In the genomic region with DNA sequence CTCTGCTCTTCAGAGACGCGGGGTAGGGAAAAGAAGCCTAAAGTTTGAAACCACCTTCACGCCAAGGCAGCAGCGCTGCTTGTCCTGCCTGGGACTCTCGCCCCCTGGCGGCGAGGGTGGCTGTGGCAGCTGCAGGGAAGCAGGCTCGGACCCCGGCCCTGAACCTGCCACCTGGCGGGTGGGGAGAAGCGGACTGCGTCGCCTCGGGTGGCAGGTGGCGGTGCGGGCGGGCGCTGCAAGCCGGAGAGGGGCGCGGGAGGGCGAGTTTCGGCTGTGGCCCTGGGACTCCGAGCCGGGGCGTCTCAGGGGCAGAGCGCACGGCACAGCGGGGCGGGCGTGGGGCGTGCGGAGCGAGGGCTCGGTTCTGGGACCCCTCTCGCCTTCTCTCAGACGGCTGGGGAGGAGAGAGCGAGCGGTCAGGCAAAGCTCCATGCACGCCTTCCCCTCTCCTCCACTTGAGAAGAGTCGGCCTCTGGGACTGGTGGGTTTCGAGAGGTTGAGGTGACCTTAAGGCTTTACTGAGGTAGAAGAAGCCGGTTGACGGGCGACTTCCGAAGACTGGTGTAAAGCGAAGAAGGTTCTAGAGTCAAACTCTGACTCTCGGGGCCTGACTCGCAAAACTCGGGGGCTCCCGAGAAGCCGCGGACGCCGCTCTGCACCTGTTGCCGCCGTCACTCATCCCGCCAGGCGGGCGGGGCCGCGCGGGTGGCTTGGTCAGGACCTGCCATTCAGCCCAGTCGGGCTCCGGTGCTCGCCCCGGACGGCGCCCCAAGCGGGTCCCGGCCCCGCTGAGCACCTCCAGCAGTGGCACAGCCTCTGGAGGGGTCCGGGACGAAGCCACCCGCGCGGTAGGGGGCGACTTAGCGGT, we compare ENCODE assay signal across 10 cellular contexts. TPM values are rescaled to one million over a fixed set of nuclear protein-coding genes. Genes with fewer than 3 reads are reported as not detected.
DNase-seq lines count a peak whose midpoint lies in the region; FAIRE-seq lines count a peak whose summit lies in the region.
"Had no signal": no experiment of that assay in that cellular context is flagged by ENCODE, and none has a peak within 500 bp of the region (broad histone marks: within the 10 kb centered on the region; RNA-seq: fewer than 3 reads in every experiment).

No MANE protein-coding gene starts in this region.

- H3K27ac ChIP-seq in small intestine (ENCODE audit: low read depth in 1 of 2, low read length in 1 of 2), result no peak overlapping the region

- WGBS in small intestine, 3 donors, result 5 to 13% (median 10%) methylated on average over 69 to 79 of the region's 79 CpGs

- H3K4me1 ChIP-seq in small intestine (ENCODE audit: control insufficient read depth in 2 of 2, insufficient read depth in 1 of 2, low read depth in 1 of 2, low read length in 1 of 2), result no peaks in the 10 kb centered on the region

- H3K9me3 ChIP-seq in small intestine (ENCODE audit: control insufficient read depth, low read depth), result no peaks in the 10 kb centered on the region

- peak; percentile 19 for DNase-seq in SKM-1 treated with dmso at 0.1 percent for 144 hours (lab: John Stamatoyannopoulos, UW; ENCODE audit: unreplicated experiment)
- no peak for DNase-seq in SKM-1 (lab: John Stamatoyannopoulos, UW; ENCODE audit: unreplicated experiment)
- DNase-seq in LHCN-M2 (ENCODE audit: low read depth), result peak; percentile 13
- peak; percentile 64 for DNase-seq in activated naive CD4-positive, alpha-beta T cell treated with Interleukin-2 at 50 U/mL for 16 hours
- peak; percentile 23 for DNase-seq in hepatic stellate cell (ENCODE audit: low spot score)
- DNase-seq in small intestine, result no peak
- DNase-seq in globus pallidus (ENCODE audit: low spot score), result no peak
- no peak for DNase-seq in NCI-H128 (lab: John Stamatoyannopoulos, UW; ENCODE audit: unreplicated experiment)
- DNase-seq: DND-41 had no signal

- H3K27me3 ChIP-seq in small intestine (ENCODE audit: control insufficient read depth in 2 of 2, insufficient read depth in 2 of 2, low read length in 2 of 2), result peaks cover 0 to 11% of the 10 kb centered on the region in 2 donors

- H3K4me3 ChIP-seq in small intestine (ENCODE audit: low read depth in 1 of 2, low read length in 2 of 2), result peak overlapping the region; percentile 35 to 46

- no peaks in the 10 kb centered on the region for H3K36me3 ChIP-seq in small intestine (ENCODE audit: control insufficient read depth in 2 of 2, insufficient read depth in 2 of 2, low read length in 2 of 2)

- no peak for FAIRE-seq in small intestine (lab: Jason Lieb, UNC)
- FAIRE-seq: endometrium had no signal

RNA-seq across cellular contexts. Expression of a gene that starts 1.1 kb away (rescaled TPM):
- not detected in 2 replicates for total RNA-seq in LHCN-M2 (2014; rRNA removed)
- not detected for polyA plus RNA-seq in LHCN-M2 (2012)
- polyA plus RNA-seq in small intestine, result not detected

RNA-seq across cellular contexts. Expression of a gene that starts 18.1 kb away (rescaled TPM):
- 0.06 TPM in 1 of 2 replicates, not detected in the other for total RNA-seq in LHCN-M2 (2014; rRNA removed)
- not detected for polyA plus RNA-seq in LHCN-M2 (2012)
- polyA plus RNA-seq in small intestine, result under 1 TPM in 2 of 3 donors, not detected in 1; 0.58 to 0.81 TPM

Comparison
In these comparisons a context has a peak if more than half of its experiments do, and no peak if none do; other contexts are left out.
1. DNase-seq: peak in SKM-1 treated with dmso at 0.1 percent for 144 hours (single experiment), LHCN-M2 (single experiment), activated naive CD4-positive, alpha-beta T cell treated with Interleukin-2 at 50 U/mL for 16 hours (single experiment) and hepatic stellate cell (single experiment); none in SKM-1 (single experiment), small intestine (single experiment), globus pallidus (single experiment) and NCI-H128 (single experiment).